ENCODE assay signal across 8 cellular contexts in the genomic region with DNA sequence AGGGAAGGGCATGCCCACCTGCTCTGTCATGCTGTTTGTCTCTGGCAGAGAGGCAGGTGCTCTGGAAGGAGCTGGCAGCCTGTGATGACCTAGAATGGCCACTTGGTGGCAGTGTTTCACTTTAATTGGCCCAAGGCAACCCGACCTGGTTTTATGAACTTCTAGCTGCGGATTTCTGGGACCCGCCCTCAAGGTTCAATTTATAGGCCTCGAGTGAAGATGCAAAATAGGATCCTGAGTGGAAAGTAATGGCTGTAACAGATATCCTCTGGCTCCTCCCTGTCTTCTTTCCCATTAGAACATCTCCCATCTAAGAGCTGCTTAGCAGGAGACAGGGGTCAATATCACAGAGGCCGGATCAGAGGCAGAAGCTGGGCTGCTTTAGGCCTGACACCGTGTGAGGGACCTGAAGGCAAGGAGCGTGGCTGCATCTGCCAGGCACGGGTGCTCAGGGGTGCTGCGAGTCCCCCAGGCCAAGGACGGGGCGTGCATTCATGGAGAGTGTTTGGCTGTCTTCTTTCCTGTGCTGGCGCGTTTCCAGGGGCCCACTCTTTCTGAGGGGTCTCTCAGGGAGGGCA. TPM values are rescaled to one million over a fixed set of nuclear protein-coding genes. Genes with fewer than 3 reads are reported as not detected.
DNase-seq lines count a peak whose midpoint lies in the region; FAIRE-seq and TF ChIP-seq lines count a peak whose summit lies in the region.

No MANE protein-coding gene starts in this region.

- H3K4me3 ChIP-seq in BE2C (ENCODE audit: low read depth, low read length) (no peak overlapping the region), OCI-LY7 (ENCODE audit: low read depth, low read length, poor library complexity, severe bottlenecking) (no peak overlapping the region), fibroblast of lung (replicated peaks in 1 of 4; ENCODE audit: control extremely low read depth in 1 of 4, insufficient read depth in 1 of 4, low read depth in 3 of 4, low read length in 4 of 4) (no peak overlapping the region)

- no peaks in the 10 kb centered on the region for H3K36me3 ChIP-seq in BE2C
- H3K36me3 ChIP-seq in OCI-LY7 (ENCODE audit: insufficient read depth, low read length) = no peaks in the 10 kb centered on the region
- H3K36me3 ChIP-seq in fibroblast of lung (ENCODE audit: control insufficient read depth, insufficient read depth, low read length) = no peaks in the 10 kb centered on the region

- peak; percentile 59 for DNase-seq in BE2C
- DNase-seq in GM19239 (ENCODE audit: insufficient read length, low spot score) = peak; percentile 71
- peak; percentile 37 for DNase-seq in HS-5 (ENCODE audit: low read depth)
- peak; percentile 68 for DNase-seq in OCI-LY7 (ENCODE audit: low spot score)
- DNase-seq in activated T-cell treated with anti-CD3 and anti-CD28 coated beads, Interleukin-2, amount 50 U/mL, for 24 hours = peak; percentile 68
- DNase-seq in fibroblast of lung (ENCODE audit: low read depth in 2 of 2) = peak; percentile 50 to 72
- DNase-seq in nephron progenitor cell = peak; percentile 81
- DNase-seq in stimulated activated naive CD4-positive, alpha-beta T cell (lab: John Stamatoyannopoulos, UW) = peak; percentile 17 to 56 (median 24)

- H3K4me1 ChIP-seq in BE2C (no peaks in the 10 kb centered on the region), OCI-LY7 (ENCODE audit: insufficient read depth, low read length, poor library complexity, severe bottlenecking) (no peaks in the 10 kb centered on the region), fibroblast of lung (ENCODE audit: control insufficient read depth, extremely low read depth, insufficient read depth, low read length) (no peaks in the 10 kb centered on the region)

- H2AFZ ChIP-seq in OCI-LY7 (ENCODE audit: low read length) (no peak overlapping the region), fibroblast of lung (ENCODE audit: low read length) (no peak overlapping the region)

- no peaks in the 10 kb centered on the region for H4K20me1 ChIP-seq in OCI-LY7 (ENCODE audit: insufficient read depth, low read length)
- no peaks in the 10 kb centered on the region for H4K20me1 ChIP-seq in fibroblast of lung (ENCODE audit: control insufficient read depth, extremely low read depth, insufficient read depth, low read length)

- intact Hi-C loops in OCI-LY7 (cut with micrococcal nuclease; ENCODE audit: unreplicated experiment) = loop anchor here (5.0 to 10.0 kb wide), 2 partner anchors 385 to 1028 kb away; no protein-coding TSS in a partner anchor

- CTCF ChIA-PET in OCI-LY7 (lab: Charles Lee; ENCODE audit: unreplicated experiment) = no interaction called here

- no peak overlapping the region for H3K27ac Mint-ChIP-seq in activated T-cell treated with anti-CD3 and anti-CD28 coated beads, Interleukin-2, amount 50 U/mL, for 24 hours
- H3K27ac Mint-ChIP-seq in nephron progenitor cell = peak overlapping the region; percentile 57

- H3K27me3 ChIP-seq in BE2C (no peaks in the 10 kb centered on the region), fibroblast of lung (ENCODE audit: control insufficient read depth, insufficient read depth, low read length) (no peaks in the 10 kb centered on the region)

- no peaks in the 10 kb centered on the region for H3K9me3 Mint-ChIP-seq in activated T-cell treated with anti-CD3 and anti-CD28 coated beads, Interleukin-2, amount 50 U/mL, for 24 hours
- H3K9me3 Mint-ChIP-seq in nephron progenitor cell = peaks cover 8% of the 10 kb centered on the region

- no peaks in the 10 kb centered on the region for H3K9me2 ChIP-seq in OCI-LY7 (ENCODE audit: insufficient read depth, low read length)

- POLR2A ChIA-PET in OCI-LY7 (lab: Charles Lee) = interaction anchor here (0.8 to 1.2 kb wide), 2 partner anchors 9 to 385 kb away, joined by 3 to 4 read pairs; no protein-coding TSS in a partner anchor

- TF ChIP-seq CTCF in BE2C (IDR thresholded peaks at IDR 0.05; ENCODE audit: low read depth, low read length) (peak; percentile 85), OCI-LY7 (conservative IDR thresholded peaks at IDR 0.05; ENCODE audit: low read length) (peak; percentile 88), fibroblast of lung (conservative IDR thresholded peaks at IDR 0.05 in 1 of 2, IDR thresholded peaks at IDR 0.05 in 1 of 2; ENCODE audit: low read depth in 1 of 2, low read length in 2 of 2) (peak; percentile 83 to 88), nephron progenitor cell (IDR thresholded peaks at IDR 0.05) (peak; percentile 94)

- H3K9ac ChIP-seq in fibroblast of lung (ENCODE audit: insufficient read depth, low read length) = no peak overlapping the region

- H3K79me2 ChIP-seq in OCI-LY7 (ENCODE audit: insufficient read depth, low read depth, low read length) = no peaks in the 10 kb centered on the region
- H3K79me2 ChIP-seq in fibroblast of lung (ENCODE audit: control insufficient read depth, insufficient read depth, low read length) = no peaks in the 10 kb centered on the region

- no peaks in the 10 kb centered on the region for H3K4me1 Mint-ChIP-seq in activated T-cell treated with anti-CD3 and anti-CD28 coated beads, Interleukin-2, amount 50 U/mL, for 24 hours (ENCODE audit: low read depth)
- H3K4me1 Mint-ChIP-seq in nephron progenitor cell = peaks cover 10% of the 10 kb centered on the region

- H3K27me3 Mint-ChIP-seq in activated T-cell treated with anti-CD3 and anti-CD28 coated beads, Interleukin-2, amount 50 U/mL, for 24 hours = peaks cover 5% of the 10 kb centered on the region
- peaks cover 13% of the 10 kb centered on the region for H3K27me3 Mint-ChIP-seq in nephron progenitor cell (ENCODE audit: low read depth, poor library complexity)

- H3K36me3 Mint-ChIP-seq in activated T-cell treated with anti-CD3 and anti-CD28 coated beads, Interleukin-2, amount 50 U/mL, for 24 hours (ENCODE audit: low read depth) = no peaks in the 10 kb centered on the region
- H3K36me3 Mint-ChIP-seq in nephron progenitor cell (ENCODE audit: low read depth) = peaks cover 4% of the 10 kb centered on the region

- no peak overlapping the region for H3K4me3 Mint-ChIP-seq in activated T-cell treated with anti-CD3 and anti-CD28 coated beads, Interleukin-2, amount 50 U/mL, for 24 hours
- no peak overlapping the region for H3K4me3 Mint-ChIP-seq in nephron progenitor cell

- BruUV-seq in OCI-LY7 (replicated peaks; lab: Mats Ljungman, UMichigan) = no TSS peak

- H3K4me2 ChIP-seq in OCI-LY7 (ENCODE audit: low read length) = no peak overlapping the region
- H3K4me2 ChIP-seq in fibroblast of lung (ENCODE audit: extremely low read depth, insufficient read depth, low read length) = no peak overlapping the region

- H3K27ac ChIP-seq in OCI-LY7 (ENCODE audit: low read depth, low read length, poor library complexity, severe bottlenecking) = no peak overlapping the region
- no peak overlapping the region for H3K27ac ChIP-seq in fibroblast of lung (ENCODE audit: insufficient read depth, low read length)

- H3K9me3 ChIP-seq in BE2C = no peaks in the 10 kb centered on the region
- H3K9me3 ChIP-seq in OCI-LY7 (ENCODE audit: low read length) = no peaks in the 10 kb centered on the region
- H3K9me3 ChIP-seq in fibroblast of lung (ENCODE audit: control insufficient read depth, insufficient read depth, low read depth, low read length) = no peaks in the 10 kb centered on the region

- peak; percentile 95 for FAIRE-seq in GM19239 (lab: Jason Lieb, UNC)

RNA-seq across cellular contexts. Expression of a gene that starts 56.7 kb away (rescaled TPM):
- not detected for polyA plus RNA-seq in BE2C (2012; ENCODE audit: insufficient read depth, insufficient read length, low read depth)
- not detected in 2 replicates for total RNA-seq in OCI-LY7 (2014; rRNA removed; shearing (Covaris generic))
- total RNA-seq in OCI-LY7 (2022) (not detected in 2 replicates), fibroblast of lung (under 0.01 and 0.17 TPM in 2 replicates)
- polyA plus RNA-seq in fibroblast of lung = 0.38 and 0.75 TPM in 2 replicates
- polyA plus RNA-seq in fibroblast of lung (2012) = 0.23 and 0.29 TPM in 2 replicates
- 0.15 TPM in 1 of 2 replicates, not detected in the other for polyA minus RNA-seq in fibroblast of lung (ENCODE audit: low replicate concordance)

Comparison
In these comparisons a context has a peak if more than half of its experiments do, and no peak if none do; other contexts are left out.
1. DNase-seq: peak in every context shown above with its lines; median percentile 81 in nephron progenitor cell; 71 in GM19239; 68 in OCI-LY7; 68 in activated T-cell treated with anti-CD3 and anti-CD28 coated beads, Interleukin-2, amount 50 U/mL, for 24 hours; 61 in fibroblast of lung; 59 in BE2C; 37 in HS-5; 24 in stimulated activated naive CD4-positive, alpha-beta T cell.